Comparison of ENCODE assay signal across 1 cellular context in the genomic region with DNA sequence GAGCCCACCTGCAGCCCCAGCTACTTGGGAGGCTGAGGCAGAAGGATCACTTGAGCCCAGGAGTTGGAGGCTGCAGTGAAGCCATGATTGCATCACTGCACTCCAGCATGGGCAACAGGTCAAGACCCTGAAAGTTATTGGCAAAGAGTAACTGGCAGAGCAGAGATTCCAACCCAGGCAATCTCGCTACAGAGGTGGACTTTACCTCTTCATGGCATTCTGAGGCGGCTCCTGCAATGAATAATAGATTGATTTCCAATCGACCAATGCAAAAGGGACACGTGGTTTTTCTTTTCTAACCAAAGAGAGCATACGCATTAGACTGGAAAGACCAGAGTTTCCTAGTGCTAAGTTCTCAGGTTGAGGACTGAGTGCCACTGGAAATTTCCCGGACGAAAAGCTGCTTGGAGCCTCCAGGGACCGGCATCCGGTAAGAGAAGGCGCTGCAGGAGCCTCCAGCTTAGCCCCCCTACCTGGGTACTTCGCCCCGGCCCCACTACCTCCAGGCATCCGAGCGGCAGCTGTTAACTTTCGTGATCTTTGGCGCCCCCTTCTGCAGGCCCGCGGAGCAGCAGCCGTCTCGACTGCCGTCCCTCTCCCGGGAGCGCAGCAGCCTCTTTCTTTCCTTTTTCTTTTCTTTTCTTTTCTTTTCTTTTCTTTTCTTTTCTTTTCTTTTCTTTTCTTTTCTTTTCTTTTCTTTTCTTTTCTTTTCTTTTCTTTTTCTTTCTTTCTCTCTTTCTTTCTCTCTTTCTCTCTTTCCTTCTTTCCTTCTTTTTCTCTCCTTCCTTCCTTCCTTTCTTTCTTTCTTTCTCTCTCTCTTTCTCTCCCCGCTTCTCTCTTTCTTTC.
A peak's percentile ranks its signal among the peaks of the same experiment; 100 is the strongest.
TF ChIP-seq lines count a peak whose summit lies in the region.

No MANE protein-coding gene starts in this region.

TF ChIP-seq in GM12878, 131 proteins besides CTCF, POLR2A, EP300 and RAD21 (continues in another document):
- no peak for TF ChIP-seq CHD4 (IDR thresholded peaks at IDR 0.05)
- 0 out of 2 replicates have a peak, but pooled peaks have one; percentile 42 for TF ChIP-seq TCF3 (IDR thresholded peaks at IDR 0.05; ENCODE audit: borderline replicate concordance, insufficient read depth, low read depth, low read length)
- no peak for TF ChIP-seq RAD51 (IDR thresholded peaks at IDR 0.05)
- TF ChIP-seq NR2C2 (IDR thresholded peaks at IDR 0.05; ENCODE audit: borderline replicate concordance, control insufficient read depth, insufficient read length, low read depth): no peak
- TF ChIP-seq FOXK2 (IDR thresholded peaks at IDR 0.05): no peak
- no peak for TF ChIP-seq BACH1 (IDR thresholded peaks at IDR 0.05; ENCODE audit: borderline replicate concordance)
- no peak for TF ChIP-seq MYC (IDR thresholded peaks at IDR 0.05; ENCODE audit: insufficient read depth, insufficient read length, insufficient replicate concordance, low read length, severe bottlenecking)
- TF ChIP-seq LARP7 (IDR thresholded peaks at IDR 0.05): no peak
- no peak for TF ChIP-seq MTA2 (IDR thresholded peaks at IDR 0.05; ENCODE audit: low read depth)
- no peak for TF ChIP-seq FOS (IDR thresholded peaks at IDR 0.05; ENCODE audit: borderline replicate concordance, extremely low read depth, insufficient read length)
- TF ChIP-seq ZNF384 (IDR thresholded peaks at IDR 0.05; ENCODE audit: borderline replicate concordance, low read depth, low read length): no peak
- TF ChIP-seq YBX1 (IDR thresholded peaks at IDR 0.05): no peak
- TF ChIP-seq HDAC2 (IDR thresholded peaks at IDR 0.05): no peak
- no peak for TF ChIP-seq FOXM1 (IDR thresholded peaks at IDR 0.05; ENCODE audit: low read depth, low read length)
- 0 out of 2 replicates have a peak, but pooled peaks have one; percentile 18 for TF ChIP-seq GATAD2B (conservative IDR thresholded peaks at IDR 0.05; ENCODE audit: low read depth)
- no peak for TF ChIP-seq SKIL (IDR thresholded peaks at IDR 0.05; ENCODE audit: low read depth, poor library complexity, severe bottlenecking)
- TF ChIP-seq SMAD5 (IDR thresholded peaks at IDR 0.05; ENCODE audit: low read depth): no peak
- no peak for TF ChIP-seq NFYA (IDR thresholded peaks at IDR 0.05; ENCODE audit: borderline replicate concordance, low read depth, low read length)
- 0 out of 2 replicates have a peak, but pooled peaks have one; percentile 30 for TF ChIP-seq NR2F1 (conservative IDR thresholded peaks at IDR 0.05)
- no peak for TF ChIP-seq ZSCAN29 (IDR thresholded peaks at IDR 0.05)
- TF ChIP-seq EED (IDR thresholded peaks at IDR 0.05; ENCODE audit: low read depth): no peak
- TF ChIP-seq ZBTB33 (IDR thresholded peaks at IDR 0.05): no peak
- peak; percentile 52; the same call in 1 of the 2 replicates for TF ChIP-seq TCF12 (IDR thresholded peaks at IDR 0.05; ENCODE audit: low read depth, low read length)
- TF ChIP-seq KAT2A (conservative IDR thresholded peaks at IDR 0.05; ENCODE audit: control insufficient read depth, low read depth, low read length): no peak
- peak; percentile 46; the same call in 1 of the 2 replicates for TF ChIP-seq SMC3 (IDR thresholded peaks at IDR 0.05; ENCODE audit: borderline replicate concordance, low read length)
- TF ChIP-seq CEBPZ (IDR thresholded peaks at IDR 0.05; ENCODE audit: low read depth, low read length): no peak
- TF ChIP-seq WRNIP1 (IDR thresholded peaks at IDR 0.05; ENCODE audit: borderline replicate concordance, low read depth, low read length): no peak
- TF ChIP-seq DPF2 (IDR thresholded peaks at IDR 0.05): no peak
- TF ChIP-seq, protein P1, sequence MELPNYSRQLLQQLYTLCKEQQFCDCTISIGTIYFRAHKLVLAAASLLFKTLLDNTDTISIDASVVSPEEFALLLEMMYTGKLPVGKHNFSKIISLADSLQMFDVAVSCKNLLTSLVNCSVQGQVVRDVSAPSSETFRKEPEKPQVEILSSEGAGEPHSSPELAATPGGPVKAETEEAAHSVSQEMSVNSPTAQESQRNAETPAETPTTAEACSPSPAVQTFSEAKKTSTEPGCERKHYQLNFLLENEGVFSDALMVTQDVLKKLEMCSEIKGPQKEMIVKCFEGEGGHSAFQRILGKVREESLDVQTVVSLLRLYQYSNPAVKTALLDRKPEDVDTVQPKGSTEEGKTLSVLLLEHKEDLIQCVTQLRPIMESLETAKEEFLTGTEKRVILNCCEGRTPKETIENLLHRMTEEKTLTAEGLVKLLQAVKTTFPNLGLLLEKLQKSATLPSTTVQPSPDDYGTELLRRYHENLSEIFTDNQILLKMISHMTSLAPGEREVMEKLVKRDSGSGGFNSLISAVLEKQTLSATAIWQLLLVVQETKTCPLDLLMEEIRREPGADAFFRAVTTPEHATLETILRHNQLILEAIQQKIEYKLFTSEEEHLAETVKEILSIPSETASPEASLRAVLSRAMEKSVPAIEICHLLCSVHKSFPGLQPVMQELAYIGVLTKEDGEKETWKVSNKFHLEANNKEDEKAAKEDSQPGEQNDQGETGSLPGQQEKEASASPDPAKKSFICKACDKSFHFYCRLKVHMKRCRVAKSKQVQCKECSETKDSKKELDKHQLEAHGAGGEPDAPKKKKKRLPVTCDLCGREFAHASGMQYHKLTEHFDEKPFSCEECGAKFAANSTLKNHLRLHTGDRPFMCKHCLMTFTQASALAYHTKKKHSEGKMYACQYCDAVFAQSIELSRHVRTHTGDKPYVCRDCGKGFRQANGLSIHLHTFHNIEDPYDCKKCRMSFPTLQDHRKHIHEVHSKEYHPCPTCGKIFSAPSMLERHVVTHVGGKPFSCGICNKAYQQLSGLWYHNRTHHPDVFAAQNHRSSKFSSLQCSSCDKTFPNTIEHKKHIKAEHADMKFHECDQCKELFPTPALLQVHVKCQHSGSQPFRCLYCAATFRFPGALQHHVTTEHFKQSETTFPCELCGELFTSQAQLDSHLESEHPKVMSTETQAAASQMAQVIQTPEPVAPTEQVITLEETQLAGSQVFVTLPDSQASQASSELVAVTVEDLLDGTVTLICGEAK (IDR thresholded peaks at IDR 0.05; ENCODE audit: borderline replicate concordance): no peak
- no peak for TF ChIP-seq KLF5 (IDR thresholded peaks at IDR 0.05; ENCODE audit: partially characterized antibody)
- no peak for TF ChIP-seq RELA (IDR thresholded peaks at IDR 0.05; ENCODE audit: borderline replicate concordance, partially characterized antibody)
- TF ChIP-seq YY1 (IDR thresholded peaks at IDR 0.05; ENCODE audit: low read depth, low read length): 0 out of 2 replicates have a peak, but pooled peaks have one; percentile 30
- no peak for TF ChIP-seq ZBED1 (IDR thresholded peaks at IDR 0.05; ENCODE audit: borderline replicate concordance)
- TF ChIP-seq, protein P2, sequence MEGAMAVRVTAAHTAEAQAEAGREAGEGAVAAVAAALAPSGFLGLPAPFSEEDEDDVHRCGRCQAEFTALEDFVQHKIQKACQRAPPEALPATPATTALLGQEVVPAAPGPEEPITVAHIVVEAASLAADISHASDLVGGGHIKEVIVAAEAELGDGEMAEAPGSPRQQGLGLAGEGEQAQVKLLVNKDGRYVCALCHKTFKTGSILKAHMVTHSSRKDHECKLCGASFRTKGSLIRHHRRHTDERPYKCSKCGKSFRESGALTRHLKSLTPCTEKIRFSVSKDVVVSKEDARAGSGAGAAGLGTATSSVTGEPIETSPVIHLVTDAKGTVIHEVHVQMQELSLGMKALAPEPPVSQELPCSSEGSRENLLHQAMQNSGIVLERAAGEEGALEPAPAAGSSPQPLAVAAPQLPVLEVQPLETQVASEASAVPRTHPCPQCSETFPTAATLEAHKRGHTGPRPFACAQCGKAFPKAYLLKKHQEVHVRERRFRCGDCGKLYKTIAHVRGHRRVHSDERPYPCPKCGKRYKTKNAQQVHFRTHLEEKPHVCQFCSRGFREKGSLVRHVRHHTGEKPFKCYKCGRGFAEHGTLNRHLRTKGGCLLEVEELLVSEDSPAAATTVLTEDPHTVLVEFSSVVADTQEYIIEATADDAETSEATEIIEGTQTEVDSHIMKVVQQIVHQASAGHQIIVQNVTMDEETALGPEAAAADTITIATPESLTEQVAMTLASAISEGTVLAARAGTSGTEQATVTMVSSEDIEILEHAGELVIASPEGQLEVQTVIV (IDR thresholded peaks at IDR 0.05; ENCODE audit: borderline replicate concordance, partially characterized antibody): no peak
- TF ChIP-seq ETV6 (conservative IDR thresholded peaks at IDR 0.05 in 1 of 2, IDR thresholded peaks at IDR 0.05 in 1 of 2; ENCODE audit: borderline replicate concordance in 1 of 2, low read depth in 1 of 2): no peak
- TF ChIP-seq STAT3 (IDR thresholded peaks at IDR 0.05; ENCODE audit: low read depth, low read length): no peak
- TF ChIP-seq RFX5 (IDR thresholded peaks at IDR 0.05; ENCODE audit: low read depth, low read length): no peak
- TF ChIP-seq ZBTB4 (CRISPR knock-in tag; IDR thresholded peaks at IDR 0.05): no peak
- TF ChIP-seq SP1 (IDR thresholded peaks at IDR 0.05; ENCODE audit: low read depth, low read length): no peak
